Comparison of ENCODE assay signal across 1 cellular context in genomic region chr3:8658326-8659212, GRCh38.
A peak's percentile ranks its signal among the peaks of the same experiment; 100 is the strongest.
TF ChIP-seq lines count a peak whose summit lies in the region.

No MANE protein-coding gene starts in this region.

TF ChIP-seq in HepG2, 621 proteins besides CTCF, POLR2A, EP300 and RAD21 (continued from another document):
- TF ChIP-seq E2F2 (CRISPR knock-in tag; IDR thresholded peaks at IDR 0.05; ENCODE audit: borderline replicate concordance) (no peak), ZMYM4 (CRISPR knock-in tag; IDR thresholded peaks at IDR 0.05) (0 out of 2 replicates have a peak, but pooled peaks have one; percentile 32), TEAD3 (CRISPR knock-in tag; optimal IDR thresholded peaks at IDR 0.05; ENCODE audit: borderline replicate concordance) (peak; percentile 92), ZNF720 (CRISPR knock-in tag; IDR thresholded peaks at IDR 0.05) (no peak), ZFP37 (CRISPR knock-in tag; IDR thresholded peaks at IDR 0.05; ENCODE audit: borderline replicate concordance) (no peak), NCOA2 (CRISPR knock-in tag; IDR thresholded peaks at IDR 0.05) (peak; percentile 72), ZNF275 (CRISPR knock-in tag; IDR thresholded peaks at IDR 0.05; ENCODE audit: borderline replicate concordance) (no peak), ZNF776 (CRISPR knock-in tag; IDR thresholded peaks at IDR 0.05) (no peak), NFIC (IDR thresholded peaks at IDR 0.05; ENCODE audit: low read length) (peak; percentile 72; the same call in 1 of the 2 replicates), PHF21A (CRISPR knock-in tag; IDR thresholded peaks at IDR 0.05) (peak; percentile 73), ONECUT2 (CRISPR knock-in tag; IDR thresholded peaks at IDR 0.05) (no peak), PITX1 (CRISPR knock-in tag; IDR thresholded peaks at IDR 0.05) (no peak), FLYWCH1 (CRISPR knock-in tag; IDR thresholded peaks at IDR 0.05) (no peak), CHD4 (IDR thresholded peaks at IDR 0.05; ENCODE audit: borderline replicate concordance, low read length) (no peak), MZF1 (CRISPR knock-in tag; IDR thresholded peaks at IDR 0.05; ENCODE audit: borderline replicate concordance) (no peak), ZNF576 (CRISPR knock-in tag; IDR thresholded peaks at IDR 0.05) (no peak), RXRB (CRISPR knock-in tag; IDR thresholded peaks at IDR 0.05; ENCODE audit: borderline replicate concordance) (peak; percentile 71), ZNF780A (CRISPR knock-in tag; IDR thresholded peaks at IDR 0.05) (no peak), SALL1 (CRISPR knock-in tag; IDR thresholded peaks at IDR 0.05) (peak; percentile 88), TCF12 (IDR thresholded peaks at IDR 0.05) (no peak), TCF12 (CRISPR knock-in tag; IDR thresholded peaks at IDR 0.05) (no peak), SPEN (CRISPR knock-in tag; IDR thresholded peaks at IDR 0.05; ENCODE audit: low read depth) (no peak), SKIL (CRISPR knock-in tag; IDR thresholded peaks at IDR 0.05; ENCODE audit: borderline replicate concordance) (peak; percentile 66; the same call in 1 of the 2 replicates), ZBTB21 (CRISPR knock-in tag; IDR thresholded peaks at IDR 0.05) (no peak), KLF11 (CRISPR knock-in tag; IDR thresholded peaks at IDR 0.05) (no peak)
